ENCODE assay signal across 2 cellular contexts in genomic region chr2:4530231-4530630, GRCh38.
TF ChIP-seq lines count a peak whose summit lies in the region.

No MANE protein-coding gene starts in this region.

TF ChIP-seq in HepG2, 621 proteins besides CTCF, POLR2A, EP300 and RAD21 (continued from another document):
- TF ChIP-seq USF2 (IDR thresholded peaks at IDR 0.05; ENCODE audit: low read depth, low read length) (peak; percentile 43), USF2 (CRISPR knock-in tag; IDR thresholded peaks at IDR 0.05; ENCODE audit: borderline replicate concordance) (no peak), ZNF569 (CRISPR knock-in tag; IDR thresholded peaks at IDR 0.05; ENCODE audit: borderline replicate concordance) (no peak), PRPF4 (IDR thresholded peaks at IDR 0.05; ENCODE audit: low read depth, low read length, poor library complexity, severe bottlenecking) (no peak), FOXC1 (CRISPR knock-in tag; IDR thresholded peaks at IDR 0.05; ENCODE audit: borderline replicate concordance) (no peak), ZNF354B (CRISPR knock-in tag; IDR thresholded peaks at IDR 0.05) (no peak), HCFC1 (IDR thresholded peaks at IDR 0.05; ENCODE audit: low read depth, low read length) (no peak), HES4 (CRISPR knock-in tag; IDR thresholded peaks at IDR 0.05; ENCODE audit: borderline replicate concordance) (no peak), ZNF879 (CRISPR knock-in tag; IDR thresholded peaks at IDR 0.05) (no peak), TBX2 (CRISPR knock-in tag; IDR thresholded peaks at IDR 0.05; ENCODE audit: borderline replicate concordance) (no peak), HOXA5 (CRISPR knock-in tag; IDR thresholded peaks at IDR 0.05) (no peak)
- TF ChIP-seq, protein P1, sequence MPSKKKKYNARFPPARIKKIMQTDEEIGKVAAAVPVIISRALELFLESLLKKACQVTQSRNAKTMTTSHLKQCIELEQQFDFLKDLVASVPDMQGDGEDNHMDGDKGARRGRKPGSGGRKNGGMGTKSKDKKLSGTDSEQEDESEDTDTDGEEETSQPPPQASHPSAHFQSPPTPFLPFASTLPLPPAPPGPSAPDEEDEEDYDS (CRISPR knock-in tag; IDR thresholded peaks at IDR 0.05), result no peak

TF ChIP-seq in SK-N-SH treated with all-trans-retinoic acid at 6 μM for 48 hours, 23 proteins besides CTCF, POLR2A, EP300 and RAD21 (continued from another document):
- TF ChIP-seq ZC3H10 (CRISPR knock-in tag; IDR thresholded peaks at IDR 0.05) (no peak), POU6F1 (CRISPR knock-in tag; IDR thresholded peaks at IDR 0.05; ENCODE audit: borderline replicate concordance, low read depth) (no peak), ARNTL (CRISPR knock-in tag; IDR thresholded peaks at IDR 0.05; ENCODE audit: borderline replicate concordance, low read depth) (no peak)
